ENCODE assay signal across 1 cellular context in the genomic region with DNA sequence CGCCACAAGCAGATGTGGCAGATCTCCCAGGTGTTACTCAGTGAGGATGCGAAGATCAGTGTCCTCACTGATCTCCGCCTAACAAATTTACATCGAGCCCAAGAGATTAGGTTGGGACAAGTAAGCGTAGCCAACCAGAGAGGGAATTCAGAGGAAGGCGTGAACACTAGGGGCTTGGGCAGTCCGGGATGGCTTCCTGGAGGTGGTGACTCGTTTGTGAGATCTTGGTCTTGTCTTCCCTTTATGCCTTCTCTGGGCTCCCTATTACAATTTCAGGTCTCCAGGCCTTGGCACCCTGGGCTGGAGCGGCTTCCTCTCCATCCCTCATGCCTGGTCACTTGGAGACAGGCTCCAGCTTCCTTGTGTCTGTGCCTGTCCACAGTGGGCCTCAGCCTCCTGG.
TF ChIP-seq lines count a peak whose summit lies in the region.

No MANE protein-coding gene starts in this region.

TF ChIP-seq in K562, 482 proteins besides CTCF, POLR2A, EP300 and RAD21:
- TF ChIP-seq SLC30A9 (CRISPR knock-in tag; IDR thresholded peaks at IDR 0.05) (no peak), WHSC1 (IDR thresholded peaks at IDR 0.05; ENCODE audit: low read length) (no peak), KLF6 (CRISPR knock-in tag; IDR thresholded peaks at IDR 0.05; ENCODE audit: borderline replicate concordance) (no peak), NR2F6 (CRISPR knock-in tag; IDR thresholded peaks at IDR 0.05) (no peak), ZNF77 (CRISPR knock-in tag; IDR thresholded peaks at IDR 0.05) (no peak), ZFP36 (IDR thresholded peaks at IDR 0.05; ENCODE audit: low read depth, low read length, partially characterized antibody) (peak; percentile 93), JUN (IDR thresholded peaks at IDR 0.05; ENCODE audit: borderline replicate concordance, low read depth, low read length) (no peak), JUN (CRISPR knock-in tag; IDR thresholded peaks at IDR 0.05; ENCODE audit: borderline replicate concordance) (no peak), RUNX1 (IDR thresholded peaks at IDR 0.05; ENCODE audit: low read depth) (no peak), ZBTB1 (CRISPR knock-in tag; IDR thresholded peaks at IDR 0.05; ENCODE audit: borderline replicate concordance, low read depth) (no peak), NONO (IDR thresholded peaks at IDR 0.05; ENCODE audit: low read depth in 2 of 2, low read length in 1 of 2) (no peak), ZNF175 (CRISPR knock-in tag; IDR thresholded peaks at IDR 0.05; ENCODE audit: low read depth) (no peak)
- TF ChIP-seq, protein P1, sequence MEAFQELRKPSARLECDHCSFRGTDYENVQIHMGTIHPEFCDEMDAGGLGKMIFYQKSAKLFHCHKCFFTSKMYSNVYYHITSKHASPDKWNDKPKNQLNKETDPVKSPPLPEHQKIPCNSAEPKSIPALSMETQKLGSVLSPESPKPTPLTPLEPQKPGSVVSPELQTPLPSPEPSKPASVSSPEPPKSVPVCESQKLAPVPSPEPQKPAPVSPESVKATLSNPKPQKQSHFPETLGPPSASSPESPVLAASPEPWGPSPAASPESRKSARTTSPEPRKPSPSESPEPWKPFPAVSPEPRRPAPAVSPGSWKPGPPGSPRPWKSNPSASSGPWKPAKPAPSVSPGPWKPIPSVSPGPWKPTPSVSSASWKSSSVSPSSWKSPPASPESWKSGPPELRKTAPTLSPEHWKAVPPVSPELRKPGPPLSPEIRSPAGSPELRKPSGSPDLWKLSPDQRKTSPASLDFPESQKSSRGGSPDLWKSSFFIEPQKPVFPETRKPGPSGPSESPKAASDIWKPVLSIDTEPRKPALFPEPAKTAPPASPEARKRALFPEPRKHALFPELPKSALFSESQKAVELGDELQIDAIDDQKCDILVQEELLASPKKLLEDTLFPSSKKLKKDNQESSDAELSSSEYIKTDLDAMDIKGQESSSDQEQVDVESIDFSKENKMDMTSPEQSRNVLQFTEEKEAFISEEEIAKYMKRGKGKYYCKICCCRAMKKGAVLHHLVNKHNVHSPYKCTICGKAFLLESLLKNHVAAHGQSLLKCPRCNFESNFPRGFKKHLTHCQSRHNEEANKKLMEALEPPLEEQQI (IDR thresholded peaks at IDR 0.05) = no peak
- TF ChIP-seq, protein P2, sequence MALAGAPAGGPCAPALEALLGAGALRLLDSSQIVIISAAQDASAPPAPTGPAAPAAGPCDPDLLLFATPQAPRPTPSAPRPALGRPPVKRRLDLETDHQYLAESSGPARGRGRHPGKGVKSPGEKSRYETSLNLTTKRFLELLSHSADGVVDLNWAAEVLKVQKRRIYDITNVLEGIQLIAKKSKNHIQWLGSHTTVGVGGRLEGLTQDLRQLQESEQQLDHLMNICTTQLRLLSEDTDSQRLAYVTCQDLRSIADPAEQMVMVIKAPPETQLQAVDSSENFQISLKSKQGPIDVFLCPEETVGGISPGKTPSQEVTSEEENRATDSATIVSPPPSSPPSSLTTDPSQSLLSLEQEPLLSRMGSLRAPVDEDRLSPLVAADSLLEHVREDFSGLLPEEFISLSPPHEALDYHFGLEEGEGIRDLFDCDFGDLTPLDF (CRISPR knock-in tag; IDR thresholded peaks at IDR 0.05) = no peak
- TF ChIP-seq, protein P3, sequence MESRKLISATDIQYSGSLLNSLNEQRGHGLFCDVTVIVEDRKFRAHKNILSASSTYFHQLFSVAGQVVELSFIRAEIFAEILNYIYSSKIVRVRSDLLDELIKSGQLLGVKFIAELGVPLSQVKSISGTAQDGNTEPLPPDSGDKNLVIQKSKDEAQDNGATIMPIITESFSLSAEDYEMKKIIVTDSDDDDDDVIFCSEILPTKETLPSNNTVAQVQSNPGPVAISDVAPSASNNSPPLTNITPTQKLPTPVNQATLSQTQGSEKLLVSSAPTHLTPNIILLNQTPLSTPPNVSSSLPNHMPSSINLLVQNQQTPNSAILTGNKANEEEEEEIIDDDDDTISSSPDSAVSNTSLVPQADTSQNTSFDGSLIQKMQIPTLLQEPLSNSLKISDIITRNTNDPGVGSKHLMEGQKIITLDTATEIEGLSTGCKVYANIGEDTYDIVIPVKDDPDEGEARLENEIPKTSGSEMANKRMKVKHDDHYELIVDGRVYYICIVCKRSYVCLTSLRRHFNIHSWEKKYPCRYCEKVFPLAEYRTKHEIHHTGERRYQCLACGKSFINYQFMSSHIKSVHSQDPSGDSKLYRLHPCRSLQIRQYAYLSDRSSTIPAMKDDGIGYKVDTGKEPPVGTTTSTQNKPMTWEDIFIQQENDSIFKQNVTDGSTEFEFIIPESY (CRISPR knock-in tag; IDR thresholded peaks at IDR 0.05) = 0 out of 2 replicates have a peak, but pooled peaks have one; percentile 11
